Comparison of ENCODE assay signal across 8 cellular contexts in genomic region chr10:73743327-73743904, GRCh38. TPM values are rescaled to one million over a fixed set of nuclear protein-coding genes. Genes with fewer than 3 reads are reported as not detected.
DNase-seq lines count a peak whose midpoint lies in the region; ATAC-seq and TF ChIP-seq lines count a peak whose summit lies in the region.

No MANE protein-coding gene starts in this region.

- POLR2A ChIA-PET in A673 (lab: Charles Lee; ENCODE audit: low non-redundant PET): interaction anchor here (0.5 to 0.6 kb wide), 3 partner anchors 65 to 569 kb away, joined by 3 to 6 read pairs (median 4); no protein-coding TSS in a partner anchor

- H3K9me3 ChIP-seq in A673 (ENCODE audit: low read depth, low read length, poor library complexity, severe bottlenecking): no peaks in the 10 kb centered on the region
- H3K9me3 ChIP-seq in Karpas-422 (ENCODE audit: low read length): no peaks in the 10 kb centered on the region
- H3K9me3 ChIP-seq in muscle layer of duodenum (ENCODE audit: control insufficient read depth in 1 of 2, low read length in 2 of 2): no peaks in the 10 kb centered on the region

- H3K9ac ChIP-seq in Karpas-422 (ENCODE audit: low read length): peak overlapping the region; percentile 93

- no peak for ATAC-seq in HG03095 (IDR thresholded peaks at IDR 0.05; ENCODE audit: unreplicated experiment)

- DNase-seq in A673 (ENCODE audit: low spot score): no peak
- no peak for DNase-seq in Karpas-422
- no peak for DNase-seq in choroid plexus epithelial cell (ENCODE audit: low read depth)
- no peak for DNase-seq in DMS153 (lab: John Stamatoyannopoulos, UW)
- DNase-seq in activated effector memory CD4-positive, alpha-beta T cell treated with Interleukin-2 at 50 U/mL for 16 hours: no peak
- no peak for DNase-seq in hypothalamus (lab: John Stamatoyannopoulos, UW)

- TF ChIP-seq CTCF in A673 (conservative IDR thresholded peaks at IDR 0.05; ENCODE audit: low read depth, low read length): no peak
- no peak for TF ChIP-seq CTCF in choroid plexus epithelial cell (conservative IDR thresholded peaks at IDR 0.05; ENCODE audit: low read depth, low read length)

- peak overlapping the region; percentile 95 for H3K4me2 ChIP-seq in Karpas-422 (ENCODE audit: low read depth, low read length, poor library complexity, severe bottlenecking)

- H3K4me3 ChIP-seq in A673 (ENCODE audit: low read depth, low read length, poor library complexity, severe bottlenecking) (peak overlapping the region; percentile 79), Karpas-422 (ENCODE audit: low read length) (peak overlapping the region; percentile 86), choroid plexus epithelial cell (ENCODE audit: low read depth, low read length) (peak overlapping the region; percentile 77), muscle layer of duodenum (ENCODE audit: low read depth in 1 of 2, low read length in 2 of 2) (peak overlapping the region; percentile 89 to 97)

- peaks cover 52% of the 10 kb centered on the region for H3K79me2 ChIP-seq in Karpas-422 (ENCODE audit: low read length)

- BruUV-seq in A673 (replicated peaks; lab: Mats Ljungman, UMichigan): TSS peak; percentile 96

- H3K4me1 ChIP-seq in A673 (ENCODE audit: insufficient read depth, low read length, poor library complexity, severe bottlenecking) (peaks cover 6% of the 10 kb centered on the region), Karpas-422 (ENCODE audit: low read length) (peaks cover 36% of the 10 kb centered on the region), muscle layer of duodenum (ENCODE audit: control insufficient read depth in 1 of 2, insufficient read depth in 2 of 2, low read length in 2 of 2) (peaks cover 17 to 25% of the 10 kb centered on the region in 2 donors)

- CTCF ChIA-PET in A673 (lab: Charles Lee): no interaction called here

- peaks cover 8% of the 10 kb centered on the region for H3K36me3 ChIP-seq in A673 (ENCODE audit: insufficient read depth, low read length, poor library complexity, severe bottlenecking)
- H3K36me3 ChIP-seq in Karpas-422 (ENCODE audit: insufficient read depth, low read length): peaks cover 9% of the 10 kb centered on the region; the same call in 1 of the 2 replicates
- H3K36me3 ChIP-seq in muscle layer of duodenum (ENCODE audit: control insufficient read depth in 1 of 2, insufficient read depth in 2 of 2, low read length in 2 of 2): peaks cover 3 to 7% of the 10 kb centered on the region in 2 donors

- intact Hi-C loops in A673 (cut with micrococcal nuclease; ENCODE audit: unreplicated experiment): no loop called here

- no peaks in the 10 kb centered on the region for H4K20me1 ChIP-seq in Karpas-422 (ENCODE audit: insufficient read depth, low read depth, low read length)

- no peaks in the 10 kb centered on the region for H3K9me2 ChIP-seq in Karpas-422 (replicated peaks; ENCODE audit: insufficient read depth, low read length)

- peak overlapping the region; percentile 12 for H2AFZ ChIP-seq in Karpas-422 (ENCODE audit: low read length)

- H3K27ac ChIP-seq in A673 (ENCODE audit: low read depth, low read length, poor library complexity, severe bottlenecking): peak overlapping the region; percentile 93
- H3K27ac ChIP-seq in Karpas-422 (ENCODE audit: low read length): peak overlapping the region; percentile 67
- peak overlapping the region; percentile 99 for H3K27ac ChIP-seq in muscle layer of duodenum (ENCODE audit: low read length)

- H3K27me3 ChIP-seq in A673 (replicated peaks; ENCODE audit: insufficient read depth, low read depth, low read length, poor library complexity): no peaks in the 10 kb centered on the region
- H3K27me3 ChIP-seq in Karpas-422 (ENCODE audit: low read length): no peaks in the 10 kb centered on the region
- H3K27me3 ChIP-seq in muscle layer of duodenum (ENCODE audit: low read depth, low read length): no peaks in the 10 kb centered on the region

RNA-seq across cellular contexts. Expression of gene SEC24C, which starts 0.8 kb away (rescaled TPM):
- total RNA-seq in A673 (2021): 71.2 and 74.9 TPM in 2 replicates
- total RNA-seq in Karpas-422 (2014; rRNA removed; shearing (Covaris generic); ENCODE audit: low replicate concordance): 50.6 and 84.6 TPM in 2 replicates

RNA-seq across cellular contexts. Expression of gene CHCHD1, which starts 38.4 kb away (rescaled TPM):
- 37.5 and 37.7 TPM in 2 replicates for total RNA-seq in A673 (2021)
- 39.0 and 57.5 TPM in 2 replicates for total RNA-seq in Karpas-422 (2014; rRNA removed; shearing (Covaris generic); ENCODE audit: low replicate concordance)

RNA-seq across cellular contexts. Expression of gene ZSWIM8, which starts 42.0 kb away (rescaled TPM):
- total RNA-seq in A673 (2021): 71.3 and 81.1 TPM in 2 replicates
- 33.0 and 49.5 TPM in 2 replicates for total RNA-seq in Karpas-422 (2014; rRNA removed; shearing (Covaris generic); ENCODE audit: low replicate concordance)

RNA-seq across cellular contexts. Expression of gene AGAP5, which starts 45.5 kb away (rescaled TPM):
- 5.7 and 6.4 TPM in 2 replicates for total RNA-seq in A673 (2021)
- 6.7 and 8.1 TPM in 2 replicates for total RNA-seq in Karpas-422 (2014; rRNA removed; shearing (Covaris generic); ENCODE audit: low replicate concordance)
